32 cellular contexts compared by ENCODE assay signal in genomic region chr1:67662884-67663283, GRCh38.
"Had no signal": no experiment of that assay in that cellular context is flagged by ENCODE, and none has a peak within 500 bp of the region (broad histone marks: within the 10 kb centered on the region; RNA-seq: fewer than 3 reads in every experiment).

No MANE protein-coding gene starts in this region.

- ATAC-seq: activated CD8-positive, alpha-beta memory T cell treated with anti-CD3 and anti-CD28 coated beads, Interleukin-2, amount 10 ng/mL, durations not matched to agents 7 days and 5 days; activated CD8-positive, alpha-beta T cell treated with anti-CD3 and anti-CD28 coated beads, Interleukin-2, amount 10 ng/mL, durations not matched to agents 7 days and 5 days; activated naive CD4-positive, alpha-beta T cell treated with anti-CD3 and anti-CD28 coated beads, Interleukin-2, amount 50 U/mL, for 72 hours; gastroesophageal sphincter; heart right ventricle; WTC11 had no signal

- H3K27me3 ChIP-seq: ascending aorta, breast epithelium, cardiac muscle cell, colonic mucosa, esophagus muscularis mucosa, gastroesophageal sphincter, heart right ventricle, hepatocyte had no signal

- H3K27ac Mint-ChIP-seq: activated CD4-positive, alpha-beta memory T cell treated with anti-CD3 and anti-CD28 coated beads for 36 hours; activated CD8-positive, alpha-beta memory T cell treated with anti-CD3 and anti-CD28 coated beads, Interleukin-2, amount 10 ng/mL, durations not matched to agents 7 days and 5 days; activated CD8-positive, alpha-beta T cell treated with anti-CD3 and anti-CD28 coated beads, Interleukin-2, amount 10 ng/mL, durations not matched to agents 7 days and 5 days; activated naive CD4-positive, alpha-beta T cell treated with anti-CD3 and anti-CD28 coated beads, Interleukin-2, amount 10 ng/mL, durations not matched to agents 7 days and 5 days; activated naive CD4-positive, alpha-beta T cell treated with anti-CD3 and anti-CD28 coated beads, Interleukin-2, amount 50 U/mL, for 72 hours; activated naive CD8-positive, alpha-beta T cell treated with anti-CD3 and anti-CD28 coated beads, Interleukin-2, amount 10 ng/mL, durations not matched to agents 7 days and 5 days; activated T-helper 1 cell treated with anti-CD3 and anti-CD28 coated beads, Interleukin-12 subunit alpha, Interleukin-12 subunit beta, Interleukin-2, Interleukin-4 antibody, amounts not matched to agents 30 ng/mL and 10 ng/mL and 1 ng/mL, durations not matched to agents 14 hours and 24 hours and 36 hours; brain; endodermal cell; WTC11 had no signal

- H3K9me3 Mint-ChIP-seq: activated CD4-positive, alpha-beta memory T cell treated with anti-CD3 and anti-CD28 coated beads for 36 hours; activated naive CD4-positive, alpha-beta T cell treated with anti-CD3 and anti-CD28 coated beads, Interleukin-2, amount 50 U/mL, for 72 hours; activated T-helper 1 cell treated with anti-CD3 and anti-CD28 coated beads, Interleukin-12 subunit alpha, Interleukin-12 subunit beta, Interleukin-2, Interleukin-4 antibody, amounts not matched to agents 30 ng/mL and 10 ng/mL and 1 ng/mL, durations not matched to agents 14 hours and 24 hours and 36 hours; endodermal cell; WTC11 had no signal

- H3K4me1 ChIP-seq: ascending aorta, breast epithelium, colonic mucosa, gastroesophageal sphincter had no signal

- H3K4me3 ChIP-seq: ascending aorta, breast epithelium, cardiac muscle cell, colonic mucosa, dorsolateral prefrontal cortex, esophagus muscularis mucosa, gastroesophageal sphincter, heart right ventricle, hepatocyte had no signal

- DNase-seq: activated CD4-positive, alpha-beta memory T cell treated with anti-CD3 and anti-CD28 coated beads for 36 hours; activated CD4-positive, alpha-beta T cell treated with anti-CD3 and anti-CD28 coated beads for 1 hour; activated CD4-positive, alpha-beta T cell treated with anti-CD3 and anti-CD28 coated beads for 48 hours; activated CD8-positive, alpha-beta memory T cell treated with anti-CD3 and anti-CD28 coated beads, Interleukin-2, amount 10 ng/mL, durations not matched to agents 7 days and 5 days; activated CD8-positive, alpha-beta memory T cell treated with anti-CD3 and anti-CD28 coated beads, Interleukin-2, amount 50 U/mL, for 4 hours; activated CD8-positive, alpha-beta T cell treated with anti-CD3 and anti-CD28 coated beads, Interleukin-2, amount 10 ng/mL, durations not matched to agents 7 days and 5 days; activated gamma-delta T cell; activated naive CD4-positive, alpha-beta T cell; activated naive CD4-positive, alpha-beta T cell treated with anti-CD3 and anti-CD28 coated beads, Interleukin-2, amount 10 ng/mL, durations not matched to agents 7 days and 5 days; activated naive CD8-positive, alpha-beta T cell treated with anti-CD3 and anti-CD28 coated beads, Interleukin-2, amount 10 ng/mL, durations not matched to agents 7 days and 5 days; activated T-cell treated with anti-CD3 and anti-CD28 coated beads, Interleukin-2, amount 50 U/mL, for 1 hour; activated T-cell treated with anti-CD3 and anti-CD28 coated beads, Interleukin-2, amount 50 U/mL, for 48 hours; central memory CD4-positive, alpha-beta T cell; cerebellar nuclear complex; colonic mucosa; dorsolateral prefrontal cortex; effector memory CD4-positive, alpha-beta T cell; endodermal cell; erythroblast; foreskin melanocyte; heart right ventricle; T-helper 2 cell had no signal

- H3K4me3 Mint-ChIP-seq: activated CD4-positive, alpha-beta memory T cell treated with anti-CD3 and anti-CD28 coated beads for 36 hours; activated CD8-positive, alpha-beta memory T cell treated with anti-CD3 and anti-CD28 coated beads, Interleukin-2, amount 10 ng/mL, durations not matched to agents 7 days and 5 days; activated CD8-positive, alpha-beta T cell treated with anti-CD3 and anti-CD28 coated beads, Interleukin-2, amount 10 ng/mL, durations not matched to agents 7 days and 5 days; activated naive CD4-positive, alpha-beta T cell treated with anti-CD3 and anti-CD28 coated beads, Interleukin-2, amount 10 ng/mL, durations not matched to agents 7 days and 5 days; activated naive CD8-positive, alpha-beta T cell treated with anti-CD3 and anti-CD28 coated beads, Interleukin-2, amount 10 ng/mL, durations not matched to agents 7 days and 5 days; activated T-helper 1 cell treated with anti-CD3 and anti-CD28 coated beads, Interleukin-12 subunit alpha, Interleukin-12 subunit beta, Interleukin-2, Interleukin-4 antibody, amounts not matched to agents 30 ng/mL and 10 ng/mL and 1 ng/mL, durations not matched to agents 14 hours and 24 hours and 36 hours; brain; endodermal cell; WTC11 had no signal

- H3K36me3 ChIP-seq: ascending aorta, breast epithelium, cardiac muscle cell, colonic mucosa, esophagus muscularis mucosa, gastroesophageal sphincter, heart right ventricle had no signal

- H3K9me3 ChIP-seq: ascending aorta, breast epithelium, colonic mucosa, esophagus muscularis mucosa, gastroesophageal sphincter, heart right ventricle had no signal

- H3K36me3 Mint-ChIP-seq: activated CD4-positive, alpha-beta memory T cell treated with anti-CD3 and anti-CD28 coated beads for 36 hours; activated CD8-positive, alpha-beta memory T cell treated with anti-CD3 and anti-CD28 coated beads, Interleukin-2, amount 10 ng/mL, durations not matched to agents 7 days and 5 days; activated naive CD4-positive, alpha-beta T cell treated with anti-CD3 and anti-CD28 coated beads, Interleukin-2, amount 10 ng/mL, durations not matched to agents 7 days and 5 days; activated naive CD4-positive, alpha-beta T cell treated with anti-CD3 and anti-CD28 coated beads, Interleukin-2, amount 50 U/mL, for 72 hours; activated naive CD8-positive, alpha-beta T cell treated with anti-CD3 and anti-CD28 coated beads, Interleukin-2, amount 10 ng/mL, durations not matched to agents 7 days and 5 days; brain; WTC11 had no signal

- H2AFZ ChIP-seq: hepatocyte had no signal

- H3K4me1 Mint-ChIP-seq: activated CD8-positive, alpha-beta memory T cell treated with anti-CD3 and anti-CD28 coated beads, Interleukin-2, amount 10 ng/mL, durations not matched to agents 7 days and 5 days; activated naive CD4-positive, alpha-beta T cell treated with anti-CD3 and anti-CD28 coated beads, Interleukin-2, amount 10 ng/mL, durations not matched to agents 7 days and 5 days; activated naive CD8-positive, alpha-beta T cell treated with anti-CD3 and anti-CD28 coated beads, Interleukin-2, amount 10 ng/mL, durations not matched to agents 7 days and 5 days; WTC11 had no signal

- H3K4me2 ChIP-seq: hepatocyte had no signal

- H3K79me2 ChIP-seq: hepatocyte had no signal

- H3K27ac ChIP-seq: ascending aorta, breast epithelium, cardiac muscle cell, colonic mucosa, dorsolateral prefrontal cortex, esophagus muscularis mucosa, gastroesophageal sphincter, heart right ventricle, hepatocyte had no signal
